In genomic region chr1:117067528-117068370, GRCh38 we compare ENCODE assay signal across 8 cellular contexts.
DNase-seq lines count a peak whose midpoint lies in the region; ATAC-seq, FAIRE-seq and TF ChIP-seq lines count a peak whose summit lies in the region.

No MANE protein-coding gene starts in this region.

- TF ChIP-seq CTCF in D721Med (IDR thresholded peaks at IDR 0.05; ENCODE audit: insufficient read depth, missing control alignments) (peak; percentile 69), brain microvascular endothelial cell (IDR thresholded peaks at IDR 0.05; ENCODE audit: low read depth, low read length, missing control alignments) (peak; percentile 85)

- no peaks in the 10 kb centered on the region for H3K27me3 ChIP-seq in brain microvascular endothelial cell (replicated peaks)

- FAIRE-seq in D721Med (lab: Jason Lieb, UNC), result no peak
- FAIRE-seq in HTR-8/SVneo (lab: Jason Lieb, UNC), result no peak

- peak overlapping the region; percentile 9 for H3K27ac ChIP-seq in brain microvascular endothelial cell

- no peak overlapping the region for H3K4me3 ChIP-seq in brain microvascular endothelial cell (ENCODE audit: low read depth, low read length)

- in situ Hi-C loops in brain microvascular endothelial cell (cut with HindIII; ENCODE audit: low pct_ligation_motif_present, low sequenced_read_pairs), result loop anchor here (25.0 kb wide), 1 partner anchor 330 kb away; no protein-coding TSS in a partner anchor

- no peaks in the 10 kb centered on the region for H3K36me3 ChIP-seq in brain microvascular endothelial cell (replicated peaks)

- peak; percentile 67 for ATAC-seq in GM19328 (IDR thresholded peaks at IDR 0.05; ENCODE audit: unreplicated experiment)
- ATAC-seq in HG03159 (IDR thresholded peaks at IDR 0.05; ENCODE audit: unreplicated experiment), result no peak

- DNase-seq in D721Med (ENCODE audit: insufficient read length, low spot score) (no peak), HTR-8/SVneo (ENCODE audit: insufficient read length, low spot score) (peak; percentile 42), RPMI8226 (peak; percentile 33), brain microvascular endothelial cell (peak; percentile 51), iPS-NIHi11 (ENCODE audit: low spot score) (peak; percentile 62), smooth muscle cell of the brain vasculature (ENCODE audit: low read depth, low spot score) (peak; percentile 28)
